ENCODE assay signal across 19 cellular contexts in genomic region chr7:107392811-107393210, GRCh38.
"Had no signal": no experiment of that assay in that cellular context is flagged by ENCODE, and none has a peak within 500 bp of the region (broad histone marks: within the 10 kb centered on the region; RNA-seq: fewer than 3 reads in every experiment).

No MANE protein-coding gene starts in this region.

- H3K9ac ChIP-seq: KMS-11 had no signal

- H3K27me3 ChIP-seq: SJSA1 had no signal

- H3K9me3 ChIP-seq: SJSA1 had no signal

- DNase-seq: activated CD4-positive, alpha-beta T cell treated with anti-CD3 and anti-CD28 coated beads for 48 hours; activated CD4-positive, alpha-beta T cell treated with anti-CD3 and anti-CD28 coated beads, Interleukin-2, amount 50 U/mL, for 4 hours; activated CD8-positive, alpha-beta memory T cell treated with anti-CD3 and anti-CD28 coated beads, Interleukin-2, amount 50 U/mL, for 48 hours; activated CD8-positive, alpha-beta T cell treated with anti-CD3 and anti-CD28 coated beads, Interleukin-2, amount 10 ng/mL, durations not matched to agents 7 days and 5 days; activated naive CD4-positive, alpha-beta T cell; activated naive CD8-positive, alpha-beta T cell treated with anti-CD3 and anti-CD28 coated beads, Interleukin-2, amount 50 U/mL, for 24 hours; activated T-cell treated with anti-CD3 and anti-CD28 coated beads, Interleukin-2, amount 50 U/mL, for 1 hour; amygdala; NCI-H1092 treated with DMSO at 0.1 percent for 48 hours; NCI-H1417 treated with DMSO at 0.1 percent for 48 hours; NCI-H187; NCI-H2081; NCI-H510A treated with DMSO at 0.1 percent for 48 hours; PC-3; SHP77 had no signal

- H3K4me3 ChIP-seq: SJSA1 had no signal

- H3K27ac ChIP-seq: KMS-11, SJSA1 had no signal

- H3K36me3 ChIP-seq: SJSA1 had no signal

- ATAC-seq: activated CD4-positive, CD25-positive, alpha-beta regulatory T cell treated with anti-CD3 and anti-CD28 coated beads, Interleukin-2, amount 50 U/mL, for 24 hours; activated CD8-positive, alpha-beta T cell treated with anti-CD3 and anti-CD28 coated beads, Interleukin-2, amount 10 ng/mL, durations not matched to agents 7 days and 5 days; activated naive CD4-positive, alpha-beta T cell treated with anti-CD3 and anti-CD28 coated beads, Interleukin-2, amount 50 U/mL, for 72 hours; activated naive CD8-positive, alpha-beta T cell treated with anti-CD3 and anti-CD28 coated beads, Interleukin-2, amount 50 U/mL, for 24 hours; PC-3 had no signal
